29 cellular contexts compared by ENCODE assay signal in genomic region chr2:109630441-109631425, GRCh38.
"Had no signal": no experiment of that assay in that cellular context is flagged by ENCODE, and none has a peak within 500 bp of the region (broad histone marks: within the 10 kb centered on the region; RNA-seq: fewer than 3 reads in every experiment).

No MANE protein-coding gene starts in this region.

- H3K79me2 ChIP-seq: parathyroid adenoma had no signal

- H3K27ac Mint-ChIP-seq: activated CD4-positive, alpha-beta T cell treated with anti-CD3 and anti-CD28 coated beads, Interleukin-2, amount 10 ng/mL, durations not matched to agents 7 days and 5 days; activated CD8-positive, alpha-beta T cell treated with anti-CD3 and anti-CD28 coated beads for 36 hours; activated T-helper 17 cell treated with anti-CD3 and anti-CD28 coated beads, Interleukin-2, amount 50 U/mL, for 72 hours; dendritic cell treated with granulocyte-macrophage colony-stimulating factor and Interleukin-4, amounts not matched to agents 40 ng/mL and 50 ng/mL, for 4 days; naive thymus-derived CD4-positive, alpha-beta T cell; neural progenitor cell; stimulated activated naive CD8-positive, alpha-beta T cell treated with anti-CD3 and anti-CD28 coated beads, Interleukin-15, Interleukin-2, amounts not matched to agents 100 ng/mL and 50 ng/mL, for 24 hours had no signal

- H3K27ac ChIP-seq: left lung, neural progenitor cell, parathyroid adenoma, upper lobe of right lung had no signal

- H3K4me3 Mint-ChIP-seq: activated CD4-positive, alpha-beta T cell treated with anti-CD3 and anti-CD28 coated beads, Interleukin-2, amount 10 ng/mL, durations not matched to agents 7 days and 5 days; activated CD8-positive, alpha-beta T cell treated with anti-CD3 and anti-CD28 coated beads for 36 hours; activated T-cell treated with anti-CD3 and anti-CD28 coated beads, Interleukin-2, amount 50 U/mL, for 4 hours; activated T-helper 17 cell treated with anti-CD3 and anti-CD28 coated beads, Interleukin-2, amount 50 U/mL, for 72 hours; dendritic cell treated with granulocyte-macrophage colony-stimulating factor and Interleukin-4, amounts not matched to agents 40 ng/mL and 50 ng/mL, for 4 days; naive thymus-derived CD4-positive, alpha-beta T cell; neural progenitor cell; stimulated activated naive CD8-positive, alpha-beta T cell treated with anti-CD3 and anti-CD28 coated beads, Interleukin-15, Interleukin-2, amounts not matched to agents 100 ng/mL and 50 ng/mL, for 24 hours had no signal

- H3K4me3 ChIP-seq: breast epithelium, left lung, lung, neural progenitor cell, upper lobe of right lung had no signal

- DNase-seq: activated CD4-positive, alpha-beta T cell treated with anti-CD3 and anti-CD28 coated beads, Interleukin-2, amount 10 ng/mL, durations not matched to agents 7 days and 5 days; activated CD4-positive, CD25-positive, alpha-beta regulatory T cell treated with anti-CD3 and anti-CD28 coated beads, Interleukin-2, amount 50 U/mL, for 72 hours; activated CD8-positive, alpha-beta T cell treated with anti-CD3 and anti-CD28 coated beads for 36 hours; activated gamma-delta T cell treated with Interleukin-2 at 50 U/mL for 16 hours; activated naive CD4-positive, alpha-beta T cell treated with anti-CD3 and anti-CD28 coated beads, Interleukin-2, amount 50 U/mL, for 16 hours; activated T-cell treated with anti-CD3 and anti-CD28 coated beads, Interleukin-2, amount 50 U/mL, for 4 hours; amniotic stem cell; central memory CD4-positive, alpha-beta T cell; effector CD8-positive, alpha-beta T cell; glutamatergic neuron; hippocampal formation; kidney; left lung; naive thymus-derived CD4-positive, alpha-beta T cell; occipital lobe; right cardiac atrium; stimulated activated CD4-positive, alpha-beta T cell treated with anti-CD3 and anti-CD28 coated beads, Interleukin-2, amount 100 ng/mL, for 48 hours; T-helper 2 cell; upper lobe of right lung had no signal

- H3K9me3 ChIP-seq: breast epithelium, left lung, upper lobe of right lung had no signal

- H3K36me3 Mint-ChIP-seq: naive thymus-derived CD4-positive, alpha-beta T cell; neural progenitor cell had no signal

- H3K9me3 Mint-ChIP-seq: activated CD4-positive, alpha-beta T cell treated with anti-CD3 and anti-CD28 coated beads, Interleukin-2, amount 10 ng/mL, durations not matched to agents 7 days and 5 days; activated CD8-positive, alpha-beta T cell treated with anti-CD3 and anti-CD28 coated beads for 36 hours; activated T-cell treated with anti-CD3 and anti-CD28 coated beads, Interleukin-2, amount 50 U/mL, for 4 hours; activated T-helper 17 cell treated with anti-CD3 and anti-CD28 coated beads, Interleukin-2, amount 50 U/mL, for 72 hours; dendritic cell treated with granulocyte-macrophage colony-stimulating factor and Interleukin-4, amounts not matched to agents 40 ng/mL and 50 ng/mL, for 4 days; stimulated activated naive CD8-positive, alpha-beta T cell treated with anti-CD3 and anti-CD28 coated beads, Interleukin-15, Interleukin-2, amounts not matched to agents 100 ng/mL and 50 ng/mL, for 24 hours had no signal

- H3K4me2 ChIP-seq: neural progenitor cell had no signal

- FAIRE-seq: endometrium, frontal cortex, kidney had no signal

- ATAC-seq: activated CD8-positive, alpha-beta T cell treated with anti-CD3 and anti-CD28 coated beads for 36 hours; activated T-cell treated with anti-CD3 and anti-CD28 coated beads, Interleukin-2, amount 50 U/mL, for 4 hours; activated T-helper 17 cell treated with anti-CD3 and anti-CD28 coated beads, Interleukin-2, amount 50 U/mL, for 72 hours; left lung; naive thymus-derived CD4-positive, alpha-beta T cell; right cardiac atrium; SK-N-SH treated with all-trans-retinoic acid at 6 μM for 48 hours; upper lobe of right lung had no signal

- H3K36me3 ChIP-seq: breast epithelium, left lung, neural progenitor cell, upper lobe of right lung had no signal

- H2AFZ ChIP-seq: neural progenitor cell, parathyroid adenoma had no signal

- H3K27me3 ChIP-seq: breast epithelium, left lung, neural progenitor cell, upper lobe of right lung had no signal

- H3K4me1 ChIP-seq: breast epithelium, neural progenitor cell, parathyroid adenoma had no signal

- H3K9ac ChIP-seq: neural progenitor cell, parathyroid adenoma had no signal
